8 cellular contexts compared by ENCODE assay signal in the genomic region with DNA sequence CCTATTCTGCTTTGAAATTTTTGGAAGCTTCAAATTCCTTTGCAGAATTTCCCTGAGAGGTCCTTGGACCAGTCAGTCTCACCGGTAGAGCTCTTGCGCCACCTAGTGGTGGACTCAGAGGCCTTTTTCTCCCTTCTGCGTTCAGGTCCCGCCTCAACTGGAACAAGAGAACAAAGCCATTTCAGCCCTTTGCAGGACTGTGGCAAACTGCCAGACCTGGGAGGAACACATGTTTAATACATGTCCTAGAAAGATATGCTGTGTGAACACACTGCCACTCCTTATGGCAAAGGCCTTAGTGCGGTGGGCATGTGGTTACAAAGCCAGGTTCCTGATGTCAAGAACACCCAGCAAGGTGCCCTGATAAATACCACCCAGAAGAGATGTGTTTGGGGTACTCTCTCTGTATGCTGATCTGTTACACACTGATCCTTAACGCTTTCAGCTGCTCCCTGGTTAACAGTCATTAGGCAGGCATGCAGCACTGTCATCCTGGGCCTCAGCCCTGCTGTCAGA.
DNase-seq lines count a peak whose midpoint lies in the region; ATAC-seq and TF ChIP-seq lines count a peak whose summit lies in the region.

No MANE protein-coding gene starts in this region.

- TF ChIP-seq CTCF in LNCaP clone FGC (IDR thresholded peaks at IDR 0.05; ENCODE audit: control insufficient read depth, extremely low read depth, insufficient read depth) (peak; percentile 86), gastroesophageal sphincter (IDR thresholded peaks at IDR 0.05) (peak; percentile 81 to 95 (median 86))

- H2AK5ac ChIP-seq in trophoblast cell (ENCODE audit: low read length): no peak overlapping the region

- H3K23ac ChIP-seq in trophoblast cell (ENCODE audit: low read length): no peak overlapping the region

- DNase-seq in DMS153 treated with DMSO at 0.1 percent for 48 hours (lab: John Stamatoyannopoulos, UW; ENCODE audit: unreplicated experiment) (peak; percentile 72), LNCaP clone FGC (ENCODE audit: low read depth) (peak; percentile 89), SHP77 treated with DMSO at 0.1 percent for 48 hours (lab: John Stamatoyannopoulos, UW) (peak; percentile 32), trophoblast cell (peak; percentile 83 to 96), ureter (ENCODE audit: low spot score) (peak; percentile 90)
- DNase-seq in activated effector memory CD4-positive, alpha-beta T cell treated with anti-CD3 and anti-CD28 coated beads, Interleukin-2, amount 50 U/mL, for 16 hours: peak; percentile 80

- H3K4me2 ChIP-seq in trophoblast cell (ENCODE audit: low read length): no peak overlapping the region

- no peak overlapping the region for H2AFZ ChIP-seq in trophoblast cell (ENCODE audit: insufficient read depth, low read length, poor library complexity)

- H3K9ac ChIP-seq in trophoblast cell (ENCODE audit: low read length): no peak overlapping the region

- no peak overlapping the region for H3K4ac ChIP-seq in trophoblast cell (ENCODE audit: low read depth, low read length)

- H4K91ac ChIP-seq in trophoblast cell (ENCODE audit: low read depth, low read length): no peak overlapping the region

- no peak overlapping the region for H2BK12ac ChIP-seq in trophoblast cell (ENCODE audit: low read length)

- no peak overlapping the region for H2BK120ac ChIP-seq in trophoblast cell (ENCODE audit: insufficient read depth, low read length, poor library complexity)

- H3K4me1 ChIP-seq in gastroesophageal sphincter (no peaks in the 10 kb centered on the region), trophoblast cell (ENCODE audit: control insufficient read depth in 1 of 2, insufficient read depth in 2 of 2, low read length in 2 of 2) (peaks cover 1 to 2% of the 10 kb centered on the region in 2 experiments)

- no peaks in the 10 kb centered on the region for H3K79me2 ChIP-seq in trophoblast cell (ENCODE audit: control insufficient read depth, insufficient read depth, low read length, poor library complexity)

- H3K9me3 ChIP-seq in gastroesophageal sphincter (no peaks in the 10 kb centered on the region), trophoblast cell (ENCODE audit: insufficient read depth, low read depth, low read length) (no peaks in the 10 kb centered on the region)

- TF ChIP-seq POLR2A in gastroesophageal sphincter (IDR thresholded peaks at IDR 0.05): no peak

- H4K12ac ChIP-seq in trophoblast cell (ENCODE audit: low read depth, low read length): no peak overlapping the region

- no peak for TF ChIP-seq EP300 in gastroesophageal sphincter (IDR thresholded peaks at IDR 0.05)

- H3K27me3 ChIP-seq in gastroesophageal sphincter: no peaks in the 10 kb centered on the region
- no peaks in the 10 kb centered on the region for H3K27me3 ChIP-seq in trophoblast cell (ENCODE audit: insufficient read depth, low read length)

- 0% methylated on average over 2 to 3 of the region's 6 CpGs for WGBS in gastroesophageal sphincter (ENCODE audit: low coverage in 1 of 2), 2 donors
- no CpG with 5 or more reads among the region's 6 CpGs for WGBS in trophoblast cell (ENCODE audit: extremely low coverage, insufficient coverage, insufficient read length)

- H3K79me1 ChIP-seq in trophoblast cell (ENCODE audit: low read length): no peaks in the 10 kb centered on the region

- no peak overlapping the region for H2BK5ac ChIP-seq in trophoblast cell (ENCODE audit: low read depth, low read length, poor library complexity)

- H3K14ac ChIP-seq in trophoblast cell (ENCODE audit: low read length): no peak overlapping the region

- H3K4me3 ChIP-seq in LNCaP clone FGC (ENCODE audit: low read depth, low read length): no peak overlapping the region
- no peak overlapping the region for H3K4me3 ChIP-seq in gastroesophageal sphincter
- H3K4me3 ChIP-seq in trophoblast cell (ENCODE audit: low read depth, low read length): no peak overlapping the region

- H3K36me3 ChIP-seq in gastroesophageal sphincter: no peaks in the 10 kb centered on the region
- no peaks in the 10 kb centered on the region for H3K36me3 ChIP-seq in trophoblast cell (ENCODE audit: control insufficient read depth in 1 of 2, insufficient read depth in 2 of 2, low read length in 2 of 2)

- no peak overlapping the region for H3K18ac ChIP-seq in trophoblast cell (ENCODE audit: low read length)

- no peak overlapping the region for H3K27ac ChIP-seq in gastroesophageal sphincter
- H3K27ac ChIP-seq in trophoblast cell (ENCODE audit: low read depth, low read length): no peak overlapping the region

- no peak overlapping the region for H4K8ac ChIP-seq in trophoblast cell (ENCODE audit: low read depth, low read length)

- peak; percentile 85 for ATAC-seq in GM21528 (IDR thresholded peaks at IDR 0.05; ENCODE audit: low FRiP score, unreplicated experiment)
- ATAC-seq in gastroesophageal sphincter: peak; percentile 77

Comparison
In these comparisons a context has a peak if more than half of its experiments do, and no peak if none do; other contexts are left out.
1. DNase-seq: peak in every context shown above with its lines; median percentile 90 in ureter; 90 in trophoblast cell; 89 in LNCaP clone FGC; 80 in activated effector memory CD4-positive, alpha-beta T cell treated with anti-CD3 and anti-CD28 coated beads, Interleukin-2, amount 50 U/mL, for 16 hours; 72 in DMS153 treated with DMSO at 0.1 percent for 48 hours; 32 in SHP77 treated with DMSO at 0.1 percent for 48 hours.